Comparison of ENCODE assay signal across 7 cellular contexts in genomic region chr17:45432405-45433113, GRCh38. TPM values are rescaled to one million over a fixed set of nuclear protein-coding genes. Genes with fewer than 3 reads are reported as not detected.
DNase-seq lines count a peak whose midpoint lies in the region; ATAC-seq, FAIRE-seq and TF ChIP-seq lines count a peak whose summit lies in the region.

A gene with protein sequence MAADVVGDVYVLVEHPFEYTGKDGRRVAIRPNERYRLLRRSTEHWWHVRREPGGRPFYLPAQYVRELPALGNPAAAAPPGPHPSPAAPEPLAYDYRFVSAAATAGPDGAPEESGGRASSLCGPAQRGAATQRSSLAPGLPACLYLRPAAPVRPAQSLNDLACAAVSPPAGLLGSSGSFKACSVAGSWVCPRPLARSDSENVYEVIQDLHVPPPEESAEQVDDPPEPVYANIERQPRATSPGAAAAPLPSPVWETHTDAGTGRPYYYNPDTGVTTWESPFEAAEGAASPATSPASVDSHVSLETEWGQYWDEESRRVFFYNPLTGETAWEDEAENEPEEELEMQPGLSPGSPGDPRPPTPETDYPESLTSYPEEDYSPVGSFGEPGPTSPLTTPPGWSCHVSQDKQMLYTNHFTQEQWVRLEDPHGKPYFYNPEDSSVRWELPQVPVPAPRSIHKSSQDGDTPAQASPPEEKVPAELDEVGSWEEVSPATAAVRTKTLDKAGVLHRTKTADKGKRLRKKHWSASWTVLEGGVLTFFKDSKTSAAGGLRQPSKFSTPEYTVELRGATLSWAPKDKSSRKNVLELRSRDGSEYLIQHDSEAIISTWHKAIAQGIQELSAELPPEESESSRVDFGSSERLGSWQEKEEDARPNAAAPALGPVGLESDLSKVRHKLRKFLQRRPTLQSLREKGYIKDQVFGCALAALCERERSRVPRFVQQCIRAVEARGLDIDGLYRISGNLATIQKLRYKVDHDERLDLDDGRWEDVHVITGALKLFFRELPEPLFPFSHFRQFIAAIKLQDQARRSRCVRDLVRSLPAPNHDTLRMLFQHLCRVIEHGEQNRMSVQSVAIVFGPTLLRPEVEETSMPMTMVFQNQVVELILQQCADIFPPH (minus strand): TSS chr17:45432870. CDS start chr17:45430279, 2,591 bp downstream.

- no peak for DNase-seq in GM12865 (ENCODE audit: low read depth)
- no peak for DNase-seq in NT2/D1 (ENCODE audit: low read depth, low spot score)
- DNase-seq in bronchial epithelial cell (ENCODE audit: low read depth): no peak
- DNase-seq in left colon: peak; percentile 84
- no peak for DNase-seq in stimulated activated naive CD8-positive, alpha-beta T cell treated with anti-CD3 and anti-CD28 coated beads, Interleukin-15, amount 100 ng/mL, for 72 hours
- DNase-seq in NAMALWA (ENCODE audit: low spot score): no peak
- DNase-seq in foreskin melanocyte: no peak

- H3K9ac ChIP-seq in NT2/D1 (ENCODE audit: insufficient read length, low read depth): peak within 1 kb of the TSS; percentile 90

- H3K9me3 ChIP-seq in NT2/D1 (ENCODE audit: insufficient read depth, low read length): no peaks in the 10 kb centered on the region

- peaks cover 13% of the 10 kb centered on the region for H3K27me3 Mint-ChIP-seq in stimulated activated naive CD8-positive, alpha-beta T cell treated with anti-CD3 and anti-CD28 coated beads, Interleukin-15, amount 100 ng/mL, for 72 hours

- H3K27me3 ChIP-seq in NT2/D1 (ENCODE audit: insufficient read depth, insufficient read length) (peaks cover 59% of the 10 kb centered on the region), bronchial epithelial cell (ENCODE audit: control insufficient read depth, insufficient read depth, low read length) (no peaks in the 10 kb centered on the region)

- TF ChIP-seq CTCF in GM12865 (IDR thresholded peaks at IDR 0.05; ENCODE audit: insufficient read depth, low read depth, low read length, missing control alignments) (no peak), bronchial epithelial cell (IDR thresholded peaks at IDR 0.05; ENCODE audit: insufficient read depth, low read length, severe bottlenecking) (no peak)

- H3K27ac Mint-ChIP-seq in stimulated activated naive CD8-positive, alpha-beta T cell treated with anti-CD3 and anti-CD28 coated beads, Interleukin-15, amount 100 ng/mL, for 72 hours: peak within 1 kb of the TSS in 1 of 2 donors; percentile 87

- peak within 1 kb of the TSS; percentile 81 to 97 for H3K4me3 Mint-ChIP-seq in stimulated activated naive CD8-positive, alpha-beta T cell treated with anti-CD3 and anti-CD28 coated beads, Interleukin-15, amount 100 ng/mL, for 72 hours

- no peak for FAIRE-seq in bronchial epithelial cell (lab: Jason Lieb, UNC)

- peaks cover 45% of the 10 kb centered on the region for H3K4me1 Mint-ChIP-seq in stimulated activated naive CD8-positive, alpha-beta T cell treated with anti-CD3 and anti-CD28 coated beads, Interleukin-15, amount 100 ng/mL, for 72 hours

- H3K36me3 ChIP-seq in NT2/D1 (ENCODE audit: insufficient read depth, insufficient read length, low read length) (peaks cover 9% of the 10 kb centered on the region), bronchial epithelial cell (ENCODE audit: control insufficient read depth, insufficient read depth, low read length) (peaks cover 15% of the 10 kb centered on the region)

- intact Hi-C loops in left colon (cut with DNase I, micrococcal nuclease): no loop called here

- peak within 1 kb of the TSS; percentile 83 for H3K4me3 ChIP-seq in GM12865 (ENCODE audit: low read depth, low read length)
- peak within 1 kb of the TSS; percentile 57 for H3K4me3 ChIP-seq in NT2/D1 (ENCODE audit: insufficient read length, low read depth)
- H3K4me3 ChIP-seq in bronchial epithelial cell (ENCODE audit: low read depth, low read length): peak within 1 kb of the TSS; percentile 89

- peaks cover 19% of the 10 kb centered on the region for H3K4me1 ChIP-seq in NT2/D1 (ENCODE audit: insufficient read depth, insufficient read length)

- no peaks in the 10 kb centered on the region for H3K9me3 Mint-ChIP-seq in stimulated activated naive CD8-positive, alpha-beta T cell treated with anti-CD3 and anti-CD28 coated beads, Interleukin-15, amount 100 ng/mL, for 72 hours

- ATAC-seq in left colon: peak; percentile 58
- no peak for ATAC-seq in stimulated activated naive CD8-positive, alpha-beta T cell treated with anti-CD3 and anti-CD28 coated beads, Interleukin-15, amount 100 ng/mL, for 72 hours

RNA-seq across cellular contexts. Expression of the gene that starts here (rescaled TPM):
- total RNA-seq in bronchial epithelial cell (27.1 and 38.3 TPM in 2 replicates), left colon (100 to 1,000 TPM; 146 to 165 TPM)

Comparison
In these comparisons a context has a peak if more than half of its experiments do, and no peak if none do; other contexts are left out.
1. DNase-seq: peak in left colon (2 of 2); none in GM12865 (single experiment), NT2/D1 (single experiment), bronchial epithelial cell (single experiment), stimulated activated naive CD8-positive, alpha-beta T cell treated with anti-CD3 and anti-CD28 coated beads, Interleukin-15, amount 100 ng/mL, for 72 hours (0 of 2), NAMALWA (single experiment) and foreskin melanocyte (single experiment).
2. Peak in every context shown above with its lines, with median percentiles within 50 percentile points of each other: H3K4me3 ChIP-seq.